Comparison of ENCODE assay signal across 10 cellular contexts in the genomic region with DNA sequence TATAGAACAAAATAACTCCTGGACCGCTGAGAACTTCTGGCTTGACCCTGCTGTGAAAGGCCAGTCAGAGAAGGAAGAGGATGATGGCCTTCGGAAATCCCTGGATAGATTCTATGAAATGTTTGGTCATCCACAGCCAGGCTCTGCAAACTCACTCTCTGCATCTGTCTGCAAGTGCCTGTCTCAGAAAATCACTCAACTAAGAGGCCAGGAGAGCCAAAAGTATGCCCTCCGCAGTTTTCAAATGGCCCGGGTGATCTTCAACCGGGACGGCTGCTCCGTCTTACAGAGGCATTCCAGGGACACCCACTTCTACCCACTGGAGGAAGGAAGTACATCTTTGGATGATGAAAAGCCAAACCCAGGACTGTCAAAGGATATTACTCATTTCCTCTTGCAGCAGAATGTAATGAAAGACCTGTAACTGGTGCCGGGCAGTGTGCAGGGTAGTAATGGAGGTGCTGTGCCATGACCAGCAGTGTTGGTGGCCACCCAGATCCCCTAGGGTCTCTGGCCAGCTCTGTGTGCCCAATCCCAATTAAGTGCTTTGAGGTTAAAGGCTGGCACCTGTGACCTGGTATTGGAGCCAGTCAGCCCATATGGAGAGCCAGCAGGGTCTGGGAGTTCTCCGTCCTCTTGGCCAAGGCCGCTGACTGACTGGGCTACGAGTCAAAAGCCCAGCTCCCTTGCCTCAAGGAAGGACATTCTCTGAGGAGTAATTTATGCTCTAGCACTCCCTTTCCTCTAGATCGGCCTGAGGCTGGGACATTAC. TPM values are rescaled to one million over a fixed set of nuclear protein-coding genes. Genes with fewer than 3 reads are reported as not detected.
A peak's percentile ranks its signal among the peaks of the same experiment; 100 is the strongest.
DNase-seq lines count a peak whose midpoint lies in the region; ATAC-seq and TF ChIP-seq lines count a peak whose summit lies in the region.
"Had no signal": no experiment of that assay in that cellular context is flagged by ENCODE, and none has a peak within 500 bp of the region (broad histone marks: within the 10 kb centered on the region; RNA-seq: fewer than 3 reads in every experiment).

No MANE protein-coding gene starts in this region.

- H3K79me2 ChIP-seq in PC-9 (ENCODE audit: low read depth), result no peaks in the 10 kb centered on the region

- H3K4me1 Mint-ChIP-seq in CD4-positive, CD25-positive, alpha-beta regulatory T cell, result peaks cover 12 to 38% (median 28%) of the 10 kb centered on the region in 4 donors
- peaks cover 0 to 12% (median 0%) of the 10 kb centered on the region in 7 donors for H3K4me1 Mint-ChIP-seq in naive thymus-derived CD4-positive, alpha-beta T cell

- POLR2A ChIA-PET in naive thymus-derived CD4-positive, alpha-beta T cell (lab: Charles Lee), result no interaction called here
- POLR2A ChIA-PET in PC-9 (lab: Charles Lee; ENCODE audit: unreplicated experiment), result no interaction called here

- H3K27me3 Mint-ChIP-seq in CD4-positive, CD25-positive, alpha-beta regulatory T cell, result no peaks in the 10 kb centered on the region
- H3K27me3 Mint-ChIP-seq in naive thymus-derived CD4-positive, alpha-beta T cell, result no peaks in the 10 kb centered on the region

- peak overlapping the region; percentile 22 to 64 (median 62) for H3K27ac Mint-ChIP-seq in CD4-positive, CD25-positive, alpha-beta regulatory T cell
- peak overlapping the region in 1 of 9 donors; percentile 41 for H3K27ac Mint-ChIP-seq in naive thymus-derived CD4-positive, alpha-beta T cell

- no peaks in the 10 kb centered on the region for H3K9me2 ChIP-seq in PC-9 (ENCODE audit: insufficient read depth)

- H3K36me3 Mint-ChIP-seq in CD4-positive, CD25-positive, alpha-beta regulatory T cell, result peaks cover 28% of the 10 kb centered on the region
- peaks cover 5 to 39% (median 12%) of the 10 kb centered on the region in 5 donors for H3K36me3 Mint-ChIP-seq in naive thymus-derived CD4-positive, alpha-beta T cell

- peak; percentile 16 to 40 for ATAC-seq in CD4-positive, CD25-positive, alpha-beta regulatory T cell (ENCODE audit: low read depth in 2 of 2)
- peak; percentile 70 for ATAC-seq in naive thymus-derived CD4-positive, alpha-beta T cell

- no peaks in the 10 kb centered on the region for H3K9me3 ChIP-seq in CD4-positive, CD25-positive, alpha-beta regulatory T cell (ENCODE audit: control insufficient read depth in 2 of 2, low read length in 2 of 2)
- H3K9me3 ChIP-seq in naive thymus-derived CD4-positive, alpha-beta T cell (ENCODE audit: control insufficient read depth in 2 of 3, low read length in 3 of 3), result no peaks in the 10 kb centered on the region
- H3K9me3 ChIP-seq in PC-9 (ENCODE audit: insufficient read depth, low read depth), result no peaks in the 10 kb centered on the region
- H3K9me3 ChIP-seq: HAP-1 had no signal

- CTCF ChIA-PET in naive thymus-derived CD4-positive, alpha-beta T cell (lab: Charles Lee), result interaction anchor here (0.5 to 1.1 kb wide), 2 partner anchors 19 to 66 kb away, joined by 3 read pairs; no protein-coding TSS in a partner anchor
- CTCF ChIA-PET in PC-9 (lab: Charles Lee), result no interaction called here

- no peaks in the 10 kb centered on the region for H3K9me3 Mint-ChIP-seq in CD4-positive, CD25-positive, alpha-beta regulatory T cell
- peaks cover 0 to 2% (median 0%) of the 10 kb centered on the region in 11 donors for H3K9me3 Mint-ChIP-seq in naive thymus-derived CD4-positive, alpha-beta T cell

- peak overlapping the region in 1 of 4 donors; percentile 34 for H3K4me3 Mint-ChIP-seq in CD4-positive, CD25-positive, alpha-beta regulatory T cell
- no peak overlapping the region for H3K4me3 Mint-ChIP-seq in naive thymus-derived CD4-positive, alpha-beta T cell

- H3K4me3 ChIP-seq in CD4-positive, CD25-positive, alpha-beta regulatory T cell (ENCODE audit: low read depth, low read length), result no peak overlapping the region
- no peak overlapping the region for H3K4me3 ChIP-seq in choroid plexus epithelial cell (ENCODE audit: low read depth, low read length)
- H3K4me3 ChIP-seq in naive thymus-derived CD4-positive, alpha-beta T cell (ENCODE audit: low read length), result no peak overlapping the region
- H3K4me3 ChIP-seq in PC-9, result no peak overlapping the region
- H3K4me3 ChIP-seq: HAP-1 had no signal

- intact Hi-C loops in naive thymus-derived CD4-positive, alpha-beta T cell (cut with micrococcal nuclease), result no loop called here
- intact Hi-C loops in PC-9 (cut with micrococcal nuclease; ENCODE audit: unreplicated experiment), result loop anchor here (10.0 kb wide), 1 partner anchor 1642 kb away; no protein-coding TSS in a partner anchor

- peaks cover 33% of the 10 kb centered on the region for H3K4me1 ChIP-seq in CD4-positive, CD25-positive, alpha-beta regulatory T cell (ENCODE audit: control insufficient read depth, insufficient read depth, low read length, poor library complexity, severe bottlenecking)
- no peaks in the 10 kb centered on the region for H3K4me1 ChIP-seq in naive thymus-derived CD4-positive, alpha-beta T cell (ENCODE audit: control insufficient read depth in 2 of 2, insufficient read depth in 2 of 2, low read length in 2 of 2)
- H3K4me1 ChIP-seq in PC-9 (replicated peaks; ENCODE audit: insufficient read depth), result no peaks in the 10 kb centered on the region
- H3K4me1 ChIP-seq: HAP-1 had no signal

- H3K27me3 ChIP-seq in CD4-positive, CD25-positive, alpha-beta regulatory T cell (ENCODE audit: control insufficient read depth, insufficient read depth, low read length), result no peaks in the 10 kb centered on the region
- H3K27me3 ChIP-seq in naive thymus-derived CD4-positive, alpha-beta T cell (ENCODE audit: control insufficient read depth in 2 of 2, insufficient read depth in 2 of 2, low read length in 2 of 2), result no peaks in the 10 kb centered on the region
- no peaks in the 10 kb centered on the region for H3K27me3 ChIP-seq in PC-9 (ENCODE audit: insufficient read depth, low read depth)

- no peak overlapping the region for H2AFZ ChIP-seq in PC-9

- H3F3A ChIP-seq in PC-9 (ENCODE audit: insufficient read depth, low read depth), result no peaks in the 10 kb centered on the region

- no peaks in the 10 kb centered on the region for H3K36me3 ChIP-seq in CD4-positive, CD25-positive, alpha-beta regulatory T cell (ENCODE audit: control insufficient read depth, insufficient read depth, low read length)
- peaks cover 0 to 9% (median 0%) of the 10 kb centered on the region in 3 experiments for H3K36me3 ChIP-seq in naive thymus-derived CD4-positive, alpha-beta T cell (ENCODE audit: control insufficient read depth in 2 of 3, insufficient read depth in 3 of 3, low read length in 3 of 3)
- H3K36me3 ChIP-seq in PC-9 (ENCODE audit: low read depth), result no peaks in the 10 kb centered on the region
- H3K36me3 ChIP-seq: HAP-1 had no signal

- BruUV-seq in PC-9 (replicated peaks; lab: Mats Ljungman, UMichigan), result no TSS peak

- H4K20me1 ChIP-seq in PC-9 (ENCODE audit: insufficient read depth), result no peaks in the 10 kb centered on the region

- H3K27ac ChIP-seq in CD4-positive, CD25-positive, alpha-beta regulatory T cell (ENCODE audit: insufficient read depth, low read length, poor library complexity, severe bottlenecking), result no peak overlapping the region
- H3K27ac ChIP-seq in naive thymus-derived CD4-positive, alpha-beta T cell (ENCODE audit: low read depth, low read length), result no peak overlapping the region
- H3K27ac ChIP-seq in PC-9, result no peak overlapping the region

- DNase-seq in CD4-positive, CD25-positive, alpha-beta regulatory T cell, result peak in 1 of 3 donors; percentile 16
- DNase-seq in NCI-H226 (peak; percentile 52), choroid plexus epithelial cell (ENCODE audit: low read depth) (peak; percentile 88), PC-9 (no peak), mucosa of gallbladder (ENCODE audit: low spot score) (no peak)
- no peak for DNase-seq in naive thymus-derived CD4-positive, alpha-beta T cell
- no peak for DNase-seq in activated CD4-positive, CD25-positive, alpha-beta regulatory T cell (lab: John Stamatoyannopoulos, UW)
- DNase-seq in stimulated activated CD4-positive, alpha-beta T cell treated with anti-CD3 and anti-CD28 coated beads, Interleukin-15, amount 100 ng/mL, for 24 hours, result no peak
- DNase-seq: NCI-H1105 treated with DMSO at 0.1 percent for 48 hours had no signal

- no peak overlapping the region for H3K4me2 ChIP-seq in PC-9

- TF ChIP-seq CTCF in choroid plexus epithelial cell (conservative IDR thresholded peaks at IDR 0.05; ENCODE audit: low read depth, low read length), result no peak
- TF ChIP-seq CTCF in PC-9 (conservative IDR thresholded peaks at IDR 0.05), result no peak

RNA-seq across cellular contexts. Expression of a gene that starts 48.1 kb away (rescaled TPM):
- total RNA-seq in CD4-positive, CD25-positive, alpha-beta regulatory T cell, result 0.47 TPM
- polyA plus RNA-seq in CD4-positive, CD25-positive, alpha-beta regulatory T cell, result 1 to 10 TPM in 1 of 4 donors, not detected in 3; 1.1 TPM
- under 1 TPM in 1 of 5 experiments, not detected in 4; 0.15 TPM for total RNA-seq in naive thymus-derived CD4-positive, alpha-beta T cell
- not detected for polyA plus RNA-seq in naive thymus-derived CD4-positive, alpha-beta T cell
- total RNA-seq in PC-9 (2021), result not detected in 2 replicates
- 0.69 TPM for total RNA-seq in mucosa of gallbladder

Comparison
In these comparisons a context has a peak if more than half of its experiments do, and no peak if none do; other contexts are left out.
1. DNase-seq: peak in NCI-H226 (single experiment) and choroid plexus epithelial cell (single experiment); none in naive thymus-derived CD4-positive, alpha-beta T cell (0 of 9), activated CD4-positive, CD25-positive, alpha-beta regulatory T cell (0 of 4), PC-9 (0 of 2), mucosa of gallbladder (single experiment) and stimulated activated CD4-positive, alpha-beta T cell treated with anti-CD3 and anti-CD28 coated beads, Interleukin-15, amount 100 ng/mL, for 24 hours (single experiment).